In genomic region chr12:58316926-58317325, GRCh38 we compare ENCODE assay signal across 28 cellular contexts.
"Had no signal": no experiment of that assay in that cellular context is flagged by ENCODE, and none has a peak within 500 bp of the region (broad histone marks: within the 10 kb centered on the region; RNA-seq: fewer than 3 reads in every experiment).

No MANE protein-coding gene starts in this region.

- H3K36me3 ChIP-seq: neutrophil, ovary, right lobe of liver, sigmoid colon, suprapubic skin, tibial artery, transverse colon, upper lobe of right lung, uterus had no signal

- H3K4me1 ChIP-seq: parathyroid adenoma, psoas muscle, right lobe of liver, sigmoid colon, suprapubic skin, testis, tibial artery, transverse colon, upper lobe of right lung, uterus had no signal

- H3K27ac ChIP-seq: neutrophil, ovary, parathyroid adenoma, psoas muscle, right lobe of liver, sigmoid colon, suprapubic skin, testis, tibial artery, transverse colon, upper lobe of right lung, uterus had no signal

- H2AFZ ChIP-seq: parathyroid adenoma had no signal

- H3K4me3 ChIP-seq: ovary, psoas muscle, right lobe of liver, sigmoid colon, suprapubic skin, testis, tibial artery, transverse colon, upper lobe of right lung, uterus had no signal

- FAIRE-seq: small intestine had no signal

- ATAC-seq: naive thymus-derived CD8-positive, alpha-beta T cell; natural killer cell treated with Interleukin-12 subunit alpha and Interleukin-12 subunit beta and Interleukin-15 and Interleukin-18, amount 100 ng/mL, for 72 hours; psoas muscle; right cardiac atrium; right lobe of liver; stimulated activated effector memory CD8-positive, alpha-beta T cell treated with anti-CD3 and anti-CD28 coated beads, Interleukin-12 subunit alpha, Interleukin-12 subunit beta, amount 100 ng/mL, for 72 hours; stimulated activated naive B cell treated with anti-CD40 and anti-IgM and Interleukin-4, amounts not matched to agents 10 μg/mL and 1 μg/mL and 100 μg/mL, for 72 hours; stimulated activated naive CD8-positive, alpha-beta T cell treated with anti-CD3 and anti-CD28 coated beads, Interleukin-15, amount 100 ng/mL, for 72 hours; upper lobe of right lung had no signal

- H3K27me3 ChIP-seq: neutrophil, ovary, right lobe of liver, sigmoid colon, suprapubic skin, testis, tibial artery, transverse colon, upper lobe of right lung, uterus had no signal

- H3K9me3 ChIP-seq: neutrophil, psoas muscle, right lobe of liver, sigmoid colon, suprapubic skin, testis, transverse colon, uterus had no signal

- DNase-seq: naive thymus-derived CD8-positive, alpha-beta T cell; nephron progenitor cell; nucleus accumbens; ovary; posterior cingulate gyrus; psoas muscle; right cardiac atrium; right lobe of liver; sigmoid colon; small intestine; stimulated activated CD4-positive, alpha-beta T cell treated with anti-CD3 and anti-CD28 coated beads, Interleukin-15, amount 100 ng/mL, for 24 hours; stimulated activated CD4-positive, alpha-beta T cell treated with anti-CD3 and anti-CD28 coated beads, Interleukin-2, amount 100 ng/mL, for 24 hours; stimulated activated CD4-positive, alpha-beta T cell treated with anti-CD3 and anti-CD28 coated beads, Interleukin-2, amount 100 ng/mL, for 48 hours; stimulated activated CD4-positive, alpha-beta T cell treated with anti-CD3 and anti-CD28 coated beads, Interleukin-4, amount 100 ng/mL, for 24 hours; stimulated activated naive B cell treated with anti-CD40 and anti-IgM and Interleukin-4, amounts not matched to agents 10 μg/mL and 1 μg/mL and 100 μg/mL, for 72 hours; stimulated activated naive CD4-positive, alpha-beta T cell treated with Interleukin-2 at 50 U/mL for 16 hours; stimulated activated naive CD8-positive, alpha-beta T cell treated with anti-CD3 and anti-CD28 coated beads, Interleukin-15, amount 100 ng/mL, for 72 hours; substantia nigra; testis; tibial artery; transverse colon; upper lobe of right lung; uterus had no signal

- H3K9ac ChIP-seq: parathyroid adenoma had no signal

- H3K79me2 ChIP-seq: parathyroid adenoma had no signal
